ENCODE assay signal across 1 cellular context in genomic region chr22:35328472-35328885, GRCh38.
TF ChIP-seq lines count a peak whose summit lies in the region.

No MANE protein-coding gene starts in this region.

TF ChIP-seq in HepG2, 621 proteins besides CTCF, POLR2A, EP300 and RAD21 (continued from another document and continues in another):
- 0 out of 2 replicates have a peak, but pooled peaks have one; percentile 62 for TF ChIP-seq ZNF280D (CRISPR knock-in tag; IDR thresholded peaks at IDR 0.05)
- TF ChIP-seq DMAP1 (CRISPR knock-in tag; IDR thresholded peaks at IDR 0.05), result peak; percentile 97
- peak; percentile 91 for TF ChIP-seq ZFP1 (CRISPR knock-in tag; IDR thresholded peaks at IDR 0.05)
- no peak for TF ChIP-seq ZNF496 (CRISPR knock-in tag; IDR thresholded peaks at IDR 0.05; ENCODE audit: insufficient replicate concordance)
- TF ChIP-seq ZNF354B (CRISPR knock-in tag; IDR thresholded peaks at IDR 0.05), result no peak
- no peak for TF ChIP-seq ZNF850 (CRISPR knock-in tag; conservative IDR thresholded peaks at IDR 0.05)
- no peak for TF ChIP-seq ZBTB46 (CRISPR knock-in tag; IDR thresholded peaks at IDR 0.05; ENCODE audit: borderline replicate concordance)
- peak; percentile 60; the same call in 1 of the 2 replicates for TF ChIP-seq JUND (CRISPR knock-in tag; IDR thresholded peaks at IDR 0.05)
- peak; percentile 94 for TF ChIP-seq REPIN1 (CRISPR knock-in tag; IDR thresholded peaks at IDR 0.05; ENCODE audit: borderline replicate concordance, low read depth)
- peak; percentile 93; the same call in 1 of the 2 replicates for TF ChIP-seq ZNF451 (CRISPR knock-in tag; IDR thresholded peaks at IDR 0.05)
- TF ChIP-seq ZNF343 (CRISPR knock-in tag; IDR thresholded peaks at IDR 0.05), result peak; percentile 93
- TF ChIP-seq ZNF33A (CRISPR knock-in tag; IDR thresholded peaks at IDR 0.05; ENCODE audit: borderline replicate concordance), result no peak
- TF ChIP-seq SAFB2 (CRISPR knock-in tag; IDR thresholded peaks at IDR 0.05; ENCODE audit: borderline replicate concordance, low read depth), result peak; percentile 77; the same call in 1 of the 2 replicates
- TF ChIP-seq NCOA1 (CRISPR knock-in tag; IDR thresholded peaks at IDR 0.05), result 0 out of 2 replicates have a peak, but pooled peaks have one; percentile 85
- no peak for TF ChIP-seq ARID3A (IDR thresholded peaks at IDR 0.05; ENCODE audit: low read depth, low read length)
- TF ChIP-seq NR1H2 (CRISPR knock-in tag; IDR thresholded peaks at IDR 0.05; ENCODE audit: borderline replicate concordance, low read depth), result no peak
- no peak for TF ChIP-seq ZSCAN12 (CRISPR knock-in tag; IDR thresholded peaks at IDR 0.05)
- TF ChIP-seq ZKSCAN5 (CRISPR knock-in tag; IDR thresholded peaks at IDR 0.05), result peak; percentile 83
- TF ChIP-seq RARG (CRISPR knock-in tag; IDR thresholded peaks at IDR 0.05; ENCODE audit: low read depth), result no peak
- peak; percentile 87 for TF ChIP-seq ZNF710 (CRISPR knock-in tag; IDR thresholded peaks at IDR 0.05; ENCODE audit: borderline replicate concordance)
- no peak for TF ChIP-seq ZNF224 (CRISPR knock-in tag; IDR thresholded peaks at IDR 0.05)
- TF ChIP-seq RFXANK (CRISPR knock-in tag; IDR thresholded peaks at IDR 0.05), result no peak
- peak; percentile 81; the same call in 1 of the 2 replicates for TF ChIP-seq TFDP1 (CRISPR knock-in tag; IDR thresholded peaks at IDR 0.05; ENCODE audit: borderline replicate concordance)
- TF ChIP-seq MTERF4 (CRISPR knock-in tag; IDR thresholded peaks at IDR 0.05), result no peak
- TF ChIP-seq ZNF816 (CRISPR knock-in tag; IDR thresholded peaks at IDR 0.05; ENCODE audit: borderline replicate concordance), result no peak
- TF ChIP-seq HNF1B (CRISPR knock-in tag; IDR thresholded peaks at IDR 0.05), result peak; percentile 94
- TF ChIP-seq ZBTB39 (CRISPR knock-in tag; IDR thresholded peaks at IDR 0.05), result no peak
- no peak; the same call in 1 of the 2 replicates for TF ChIP-seq ZNF143 (CRISPR knock-in tag; IDR thresholded peaks at IDR 0.05)
- TF ChIP-seq HNF4G (IDR thresholded peaks at IDR 0.05; ENCODE audit: borderline replicate concordance, low read depth, low read length), result peak; percentile 89
- TF ChIP-seq HNF4G (CRISPR knock-in tag; IDR thresholded peaks at IDR 0.05; ENCODE audit: borderline replicate concordance, low read depth), result peak; percentile 95; the same call in 1 of the 2 replicates
- TF ChIP-seq ZNF687 (CRISPR knock-in tag; IDR thresholded peaks at IDR 0.05), result peak; percentile 98
- TF ChIP-seq ZNF24 (IDR thresholded peaks at IDR 0.05), result no peak
- no peak for TF ChIP-seq SMARCC2 (IDR thresholded peaks at IDR 0.05)
- peak; percentile 85 for TF ChIP-seq SIN3A (IDR thresholded peaks at IDR 0.05; ENCODE audit: borderline replicate concordance, low read depth, low read length)
- TF ChIP-seq MXD3 (CRISPR knock-in tag; IDR thresholded peaks at IDR 0.05), result peak; percentile 59; the same call in 1 of the 2 replicates
- TF ChIP-seq ZC3H4 (CRISPR knock-in tag; IDR thresholded peaks at IDR 0.05; ENCODE audit: borderline replicate concordance), result 0 out of 2 replicates have a peak, but pooled peaks have one; percentile 50
- TF ChIP-seq FOXC1 (CRISPR knock-in tag; IDR thresholded peaks at IDR 0.05; ENCODE audit: borderline replicate concordance), result peak; percentile 84; the same call in 1 of the 2 replicates
